ENCODE assay signal across 2 cellular contexts in genomic region chr1:112767646-112768045, GRCh38.
TF ChIP-seq lines count a peak whose summit lies in the region.

No MANE protein-coding gene starts in this region.

TF ChIP-seq in HCT116, 20 proteins besides CTCF, POLR2A, EP300 and RAD21:
- TF ChIP-seq ZFX (IDR thresholded peaks at IDR 0.05) (no peak), TCF7L2 (IDR thresholded peaks at IDR 0.05; ENCODE audit: borderline replicate concordance, extremely low read depth, insufficient read depth, insufficient read length) (no peak), ZNF274 (IDR thresholded peaks at IDR 0.05; ENCODE audit: low read depth, low read length) (no peak), CBX3 (IDR thresholded peaks at IDR 0.05; ENCODE audit: low read depth) (no peak), ELF1 (IDR thresholded peaks at IDR 0.05; ENCODE audit: borderline replicate concordance, low read depth) (no peak), SRF (IDR thresholded peaks at IDR 0.05; ENCODE audit: low read depth) (no peak), POLR2AphosphoS5 (IDR thresholded peaks at IDR 0.05; ENCODE audit: low read depth, low read length) (no peak), FOSL1 (IDR thresholded peaks at IDR 0.05; ENCODE audit: low read depth) (no peak), ZBTB33 (IDR thresholded peaks at IDR 0.05; ENCODE audit: extremely low read depth, insufficient replicate concordance, low read length) (no peak), SIN3A (IDR thresholded peaks at IDR 0.05; ENCODE audit: low read depth) (no peak), EZH2 (IDR thresholded peaks at IDR 0.05) (no peak), YY1 (IDR thresholded peaks at IDR 0.05; ENCODE audit: extremely low read depth, insufficient replicate concordance, low read depth, low read length) (no peak), EZH2phosphoT487 (IDR thresholded peaks at IDR 0.05; ENCODE audit: borderline replicate concordance) (no peak), EGR1 (IDR thresholded peaks at IDR 0.05; ENCODE audit: low read depth) (no peak), ATF3 (IDR thresholded peaks at IDR 0.05) (no peak), CEBPB (IDR thresholded peaks at IDR 0.05; ENCODE audit: low read depth) (no peak), SP1 (IDR thresholded peaks at IDR 0.05; ENCODE audit: low read depth) (no peak), REST (IDR thresholded peaks at IDR 0.05; ENCODE audit: low read depth) (no peak), MAX (IDR thresholded peaks at IDR 0.05) (no peak)

TF ChIP-seq in K562, 482 proteins besides CTCF, POLR2A, EP300 and RAD21:
- TF ChIP-seq CBX1 (IDR thresholded peaks at IDR 0.05; ENCODE audit: low read depth) (no peak), SMARCA5 (IDR thresholded peaks at IDR 0.05) (peak; percentile 16; the same call in 1 of the 2 replicates), RBM25 (IDR thresholded peaks at IDR 0.05; ENCODE audit: low read depth, low read length, severe bottlenecking) (peak; percentile 92), CSDE1 (IDR thresholded peaks at IDR 0.05) (no peak), TCF3 (CRISPR knock-in tag; IDR thresholded peaks at IDR 0.05) (no peak)
